1 cellular context compared by ENCODE assay signal in genomic region chr4:16048639-16049448, GRCh38.
TF ChIP-seq lines count a peak whose summit lies in the region.

No MANE protein-coding gene starts in this region.

TF ChIP-seq in WTC11, 78 proteins besides CTCF, POLR2A, EP300 and RAD21:
- TF ChIP-seq, protein P1, sequence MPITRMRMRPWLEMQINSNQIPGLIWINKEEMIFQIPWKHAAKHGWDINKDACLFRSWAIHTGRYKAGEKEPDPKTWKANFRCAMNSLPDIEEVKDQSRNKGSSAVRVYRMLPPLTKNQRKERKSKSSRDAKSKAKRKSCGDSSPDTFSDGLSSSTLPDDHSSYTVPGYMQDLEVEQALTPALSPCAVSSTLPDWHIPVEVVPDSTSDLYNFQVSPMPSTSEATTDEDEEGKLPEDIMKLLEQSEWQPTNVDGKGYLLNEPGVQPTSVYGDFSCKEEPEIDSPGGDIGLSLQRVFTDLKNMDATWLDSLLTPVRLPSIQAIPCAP (CRISPR knock-in tag; IDR thresholded peaks at IDR 0.05), result no peak
- no peak for TF ChIP-seq ZNF317 (CRISPR knock-in tag; IDR thresholded peaks at IDR 0.05; ENCODE audit: borderline replicate concordance, low read depth)
- no peak for TF ChIP-seq RELA (CRISPR knock-in tag; IDR thresholded peaks at IDR 0.05; ENCODE audit: borderline replicate concordance)
- TF ChIP-seq EMX1 (CRISPR knock-in tag; IDR thresholded peaks at IDR 0.05), result no peak
- TF ChIP-seq ZBTB21 (CRISPR knock-in tag; IDR thresholded peaks at IDR 0.05; ENCODE audit: borderline replicate concordance), result no peak
- no peak for TF ChIP-seq MLX (CRISPR knock-in tag; IDR thresholded peaks at IDR 0.05)
- no peak for TF ChIP-seq ZNF138 (CRISPR knock-in tag; conservative IDR thresholded peaks at IDR 0.05)
- no peak for TF ChIP-seq NR3C1 (CRISPR knock-in tag; conservative IDR thresholded peaks at IDR 0.05; ENCODE audit: low read depth)
- TF ChIP-seq PRRX2 (CRISPR knock-in tag; IDR thresholded peaks at IDR 0.05), result no peak
- TF ChIP-seq SMAD3 (CRISPR knock-in tag; IDR thresholded peaks at IDR 0.05; ENCODE audit: borderline replicate concordance), result no peak
- no peak for TF ChIP-seq AFF4 (CRISPR knock-in tag; IDR thresholded peaks at IDR 0.05; ENCODE audit: borderline replicate concordance)
- no peak for TF ChIP-seq ZNF416 (CRISPR knock-in tag; IDR thresholded peaks at IDR 0.05)
- TF ChIP-seq, protein P2, sequence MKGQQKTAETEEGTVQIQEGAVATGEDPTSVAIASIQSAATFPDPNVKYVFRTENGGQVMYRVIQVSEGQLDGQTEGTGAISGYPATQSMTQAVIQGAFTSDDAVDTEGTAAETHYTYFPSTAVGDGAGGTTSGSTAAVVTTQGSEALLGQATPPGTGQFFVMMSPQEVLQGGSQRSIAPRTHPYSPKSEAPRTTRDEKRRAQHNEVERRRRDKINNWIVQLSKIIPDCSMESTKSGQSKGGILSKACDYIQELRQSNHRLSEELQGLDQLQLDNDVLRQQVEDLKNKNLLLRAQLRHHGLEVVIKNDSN (CRISPR knock-in tag; IDR thresholded peaks at IDR 0.05), result no peak
- TF ChIP-seq, protein P3, sequence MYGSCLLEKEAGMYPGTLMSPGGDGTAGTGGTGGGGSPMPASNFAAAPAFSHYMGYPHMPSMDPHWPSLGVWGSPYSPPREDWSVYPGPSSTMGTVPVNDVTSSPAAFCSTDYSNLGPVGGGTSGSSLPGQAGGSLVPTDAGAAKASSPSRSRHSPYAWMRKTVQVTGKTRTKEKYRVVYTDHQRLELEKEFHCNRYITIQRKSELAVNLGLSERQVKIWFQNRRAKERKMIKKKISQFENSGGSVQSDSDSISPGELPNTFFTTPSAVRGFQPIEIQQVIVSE (CRISPR knock-in tag; IDR thresholded peaks at IDR 0.05; ENCODE audit: borderline replicate concordance), result no peak
- TF ChIP-seq SMAD4 (CRISPR knock-in tag; IDR thresholded peaks at IDR 0.05), result no peak
- TF ChIP-seq NFATC4 (CRISPR knock-in tag; IDR thresholded peaks at IDR 0.05), result no peak
